In genomic region chr11:114280696-114281095, GRCh38 we compare ENCODE assay signal across 9 cellular contexts. TPM values are rescaled to one million over a fixed set of nuclear protein-coding genes. Genes with fewer than 3 reads are reported as not detected.
DNase-seq lines count a peak whose midpoint lies in the region; ATAC-seq and TF ChIP-seq lines count a peak whose summit lies in the region.
"Had no signal": no experiment of that assay in that cellular context is flagged by ENCODE, and none has a peak within 500 bp of the region (broad histone marks: within the 10 kb centered on the region; RNA-seq: fewer than 3 reads in every experiment).

No MANE protein-coding gene starts in this region.

- ATAC-seq in SK-N-SH treated with all-trans-retinoic acid at 6 μM for 48 hours, result peak; percentile 95
- ATAC-seq in GM18519 (IDR thresholded peaks at IDR 0.05; ENCODE audit: low FRiP score, unreplicated experiment), result no peak
- ATAC-seq in GM18861 (IDR thresholded peaks at IDR 0.05; ENCODE audit: unreplicated experiment), result no peak

- DNase-seq in NCI-H2107 treated with DMSO at 0.1 percent for 48 hours (lab: John Stamatoyannopoulos, UW; ENCODE audit: unreplicated experiment) (peak; percentile 40), NCI-H2107 (lab: John Stamatoyannopoulos, UW) (no peak), NCI-H1092 (lab: John Stamatoyannopoulos, UW) (peak; percentile 80), fibroblast of pulmonary artery (ENCODE audit: low read depth) (peak; percentile 92), progenitor cell of endocrine pancreas (ENCODE audit: low spot score, unreplicated experiment) (peak; percentile 61)

- TF ChIP-seq CTCF in fibroblast of pulmonary artery (IDR thresholded peaks at IDR 0.05; ENCODE audit: low read length, missing control alignments), result peak; percentile 80
- TF ChIP-seq CTCF in progenitor cell of endocrine pancreas (IDR thresholded peaks at IDR 0.05; ENCODE audit: unreplicated experiment), result peak; percentile 83

- H3K4me3 ChIP-seq in fibroblast of pulmonary artery (replicated peaks; ENCODE audit: low read depth, low read length), result no peak overlapping the region
- H3K4me3 ChIP-seq: BLaER1 treated with 17β-estradiol and CSF1 and Interleukin-3, amounts not matched to agents 10 nM and 100 nM had no signal

- H3K36me3 Mint-ChIP-seq in progenitor cell of endocrine pancreas (ENCODE audit: insufficient read depth), result no peaks in the 10 kb centered on the region

- H3K9me3 Mint-ChIP-seq in progenitor cell of endocrine pancreas (ENCODE audit: low read depth), result no peaks in the 10 kb centered on the region

- H3K27ac Mint-ChIP-seq in progenitor cell of endocrine pancreas, result no peak overlapping the region

- H3K4me1 Mint-ChIP-seq in progenitor cell of endocrine pancreas (ENCODE audit: low read depth), result peaks cover 6% of the 10 kb centered on the region

- H3K27me3 Mint-ChIP-seq in progenitor cell of endocrine pancreas, result peaks cover 45% of the 10 kb centered on the region

- H3K4me3 Mint-ChIP-seq in progenitor cell of endocrine pancreas (ENCODE audit: low read depth), result no peak overlapping the region

TF ChIP-seq in SK-N-SH treated with all-trans-retinoic acid at 6 μM for 48 hours, 23 proteins besides CTCF, POLR2A, EP300 and RAD21:
- 0 out of 2 replicates have a peak, but pooled peaks have one; percentile 51 for TF ChIP-seq CSDC2 (CRISPR knock-in tag; IDR thresholded peaks at IDR 0.05)
- 0 out of 2 replicates have a peak, but pooled peaks have one; percentile 30 for TF ChIP-seq ZFP3 (CRISPR knock-in tag; IDR thresholded peaks at IDR 0.05)
- TF ChIP-seq TOX (CRISPR knock-in tag; IDR thresholded peaks at IDR 0.05; ENCODE audit: borderline replicate concordance), result no peak

RNA-seq across cellular contexts. Expression of gene NNMT, which starts 15.5 kb away (rescaled TPM):
- 2.4 and 2.8 TPM in 2 replicates for total RNA-seq in progenitor cell of endocrine pancreas
